Comparison of ENCODE assay signal across 8 cellular contexts in genomic region chr4:38782452-38783108, GRCh38. TPM values are rescaled to one million over a fixed set of nuclear protein-coding genes. Genes with fewer than 3 reads are reported as not detected.
A peak's percentile ranks its signal among the peaks of the same experiment; 100 is the strongest.
DNase-seq lines count a peak whose midpoint lies in the region; ATAC-seq and TF ChIP-seq lines count a peak whose summit lies in the region.

TSS of gene TLR10 (minus strand) at chr4:38782990. CDS start at chr4:38775590, 7,400 bp downstream.

- H3K4me3 ChIP-seq in foreskin fibroblast (ENCODE audit: low read depth in 1 of 2, low read length in 2 of 2): no peak within 1 kb of the TSS
- no peak within 1 kb of the TSS for H3K4me3 ChIP-seq in parathyroid adenoma (ENCODE audit: low read depth, low read length)

- no peaks in the 10 kb centered on the region for H3K36me3 ChIP-seq in parathyroid adenoma (ENCODE audit: control insufficient read depth, insufficient read depth, low read length)

- H3K4me3 Mint-ChIP-seq in CD4-positive, alpha-beta T cell: no peak within 1 kb of the TSS
- peak within 1 kb of the TSS; percentile 23 for H3K4me3 Mint-ChIP-seq in activated CD4-positive, alpha-beta memory T cell treated with anti-CD3 and anti-CD28 coated beads for 36 hours

- intact Hi-C loops in CD4-positive, alpha-beta T cell (cut with DNase I, micrococcal nuclease): loop anchor here (1.0 to 2.0 kb wide), 4 partner anchors 24 to 720 kb away; no protein-coding TSS in a partner anchor
- intact Hi-C loops in activated CD4-positive, alpha-beta memory T cell treated with anti-CD3 and anti-CD28 coated beads for 36 hours (cut with micrococcal nuclease): loop anchor here (1.0 to 2.0 kb wide), 2 partner anchors 22 to 23 kb away; partner anchors contain the start of gene TLR1

- H3K27me3 Mint-ChIP-seq in CD4-positive, alpha-beta T cell: no peaks in the 10 kb centered on the region
- H3K27me3 Mint-ChIP-seq in activated CD4-positive, alpha-beta memory T cell treated with anti-CD3 and anti-CD28 coated beads for 36 hours: peaks cover 2% of the 10 kb centered on the region

- no peaks in the 10 kb centered on the region for H3K36me3 Mint-ChIP-seq in CD4-positive, alpha-beta T cell (ENCODE audit: low read depth)
- H3K36me3 Mint-ChIP-seq in activated CD4-positive, alpha-beta memory T cell treated with anti-CD3 and anti-CD28 coated beads for 36 hours: no peaks in the 10 kb centered on the region

- no peak within 1 kb of the TSS for H3K27ac Mint-ChIP-seq in CD4-positive, alpha-beta T cell
- no peak within 1 kb of the TSS for H3K27ac Mint-ChIP-seq in activated CD4-positive, alpha-beta memory T cell treated with anti-CD3 and anti-CD28 coated beads for 36 hours

- H3K79me2 ChIP-seq in parathyroid adenoma: no peaks in the 10 kb centered on the region

- H3K4me2 ChIP-seq in parathyroid adenoma (ENCODE audit: low read length): no peak within 1 kb of the TSS

- H3K4me1 ChIP-seq in parathyroid adenoma: no peaks in the 10 kb centered on the region

- H3K9me3 ChIP-seq in CD4-positive, alpha-beta T cell (ENCODE audit: control insufficient read depth, low read length): no peaks in the 10 kb centered on the region
- H3K9me3 ChIP-seq in parathyroid adenoma (ENCODE audit: control insufficient read depth, low read length): no peaks in the 10 kb centered on the region

- peak; percentile 77 for ATAC-seq in CD4-positive, alpha-beta T cell (ENCODE audit: poor library complexity)
- ATAC-seq in GM18868 (IDR thresholded peaks at IDR 0.05; ENCODE audit: unreplicated experiment) (peak; percentile 56), HG03039 (IDR thresholded peaks at IDR 0.05; ENCODE audit: unreplicated experiment) (peak; percentile 47)

- DNase-seq in CD4-positive, alpha-beta T cell: peak in 3 of 10 experiments; percentile 14 to 26 (median 22)
- DNase-seq in NCI-H2107 treated with DMSO at 0.1 percent for 48 hours (lab: John Stamatoyannopoulos, UW; ENCODE audit: unreplicated experiment): peak; percentile 41
- peak; percentile 35 for DNase-seq in activated CD4-positive, alpha-beta memory T cell treated with anti-CD3 and anti-CD28 coated beads for 36 hours
- DNase-seq in foreskin fibroblast: peak; percentile 38 to 70
- no peak for DNase-seq in islet precursor cell

- POLR2A ChIA-PET in CD4-positive, alpha-beta T cell (lab: Charles Lee): interaction anchor here (0.9 to 3.5 kb wide), 4 partner anchors 21 to 603 kb away, joined by 3 to 17 read pairs (median 5); partner anchors contain the start of gene TLR1
- POLR2A ChIA-PET in activated CD4-positive, alpha-beta memory T cell treated with anti-CD3 and anti-CD28 coated beads for 36 hours (lab: Charles Lee): interaction anchor here (0.5 kb wide), 1 partner anchor 828 kb away, joined by 3 read pairs; no protein-coding TSS in a partner anchor

- no peak within 1 kb of the TSS for H2AFZ ChIP-seq in parathyroid adenoma

- CTCF ChIA-PET in CD4-positive, alpha-beta T cell (lab: Charles Lee): interaction anchor here (0.6 to 2.2 kb wide), 14 partner anchors 9 to 720 kb away, joined by 3 to 18 read pairs (median 4); partner anchors contain the start of genes TLR1 and TLR6
- CTCF ChIA-PET in activated CD4-positive, alpha-beta memory T cell treated with anti-CD3 and anti-CD28 coated beads for 36 hours (lab: Charles Lee): interaction anchor here (0.5 to 4.2 kb wide), 41 partner anchors 9 to 1041 kb away, joined by 3 to 78 read pairs (median 4); partner anchors contain the start of genes TLR1, TLR6 and WDR19

- no peak within 1 kb of the TSS for H3K9ac ChIP-seq in parathyroid adenoma

- no peaks in the 10 kb centered on the region for H3K27me3 ChIP-seq in CD4-positive, alpha-beta T cell (ENCODE audit: control insufficient read depth, insufficient read depth, low read length)
- H3K27me3 ChIP-seq in parathyroid adenoma (ENCODE audit: control insufficient read depth, insufficient read depth, low read length): no peaks in the 10 kb centered on the region

- no peak within 1 kb of the TSS for H3K27ac ChIP-seq in CD4-positive, alpha-beta T cell (ENCODE audit: low read depth, low read length)
- H3K27ac ChIP-seq in parathyroid adenoma: no peak within 1 kb of the TSS

- peak; percentile 78 for TF ChIP-seq CTCF in CD4-positive, alpha-beta T cell (IDR thresholded peaks at IDR 0.05)
- TF ChIP-seq CTCF in foreskin fibroblast (IDR thresholded peaks at IDR 0.05; ENCODE audit: low read depth, low read length) (peak; percentile 27), parathyroid adenoma (IDR thresholded peaks at IDR 0.05) (peak; percentile 56)

- peaks cover 6% of the 10 kb centered on the region for H3K4me1 Mint-ChIP-seq in CD4-positive, alpha-beta T cell (ENCODE audit: low read depth)
- peaks cover 4% of the 10 kb centered on the region for H3K4me1 Mint-ChIP-seq in activated CD4-positive, alpha-beta memory T cell treated with anti-CD3 and anti-CD28 coated beads for 36 hours (ENCODE audit: low read depth)

- no peaks in the 10 kb centered on the region for H3K9me3 Mint-ChIP-seq in CD4-positive, alpha-beta T cell
- H3K9me3 Mint-ChIP-seq in activated CD4-positive, alpha-beta memory T cell treated with anti-CD3 and anti-CD28 coated beads for 36 hours: no peaks in the 10 kb centered on the region

RNA-seq across cellular contexts. Expression of gene TLR10, which starts in this region (rescaled TPM):
- total RNA-seq in CD4-positive, alpha-beta T cell: not detected
- total RNA-seq in activated CD4-positive, alpha-beta memory T cell treated with anti-CD3 and anti-CD28 coated beads for 36 hours: under 1 TPM in 1 of 2 experiments, not detected in 1; 0.05 TPM

Comparison
In these comparisons a context has a peak if more than half of its experiments do, and no peak if none do; other contexts are left out.
1. Peak in ATAC-seq in CD4-positive, alpha-beta T cell; RNA of the gene not detected or under 1 TPM.
2. Peak in DNase-seq in activated CD4-positive, alpha-beta memory T cell treated with anti-CD3 and anti-CD28 coated beads for 36 hours; RNA of the gene not detected or under 1 TPM.
3. CTCF ChIP-seq: peak in every context shown above with its lines; median percentile 78 in CD4-positive, alpha-beta T cell; 56 in parathyroid adenoma; 27 in foreskin fibroblast.